ENCODE assay signal across 1 cellular context in the genomic region with DNA sequence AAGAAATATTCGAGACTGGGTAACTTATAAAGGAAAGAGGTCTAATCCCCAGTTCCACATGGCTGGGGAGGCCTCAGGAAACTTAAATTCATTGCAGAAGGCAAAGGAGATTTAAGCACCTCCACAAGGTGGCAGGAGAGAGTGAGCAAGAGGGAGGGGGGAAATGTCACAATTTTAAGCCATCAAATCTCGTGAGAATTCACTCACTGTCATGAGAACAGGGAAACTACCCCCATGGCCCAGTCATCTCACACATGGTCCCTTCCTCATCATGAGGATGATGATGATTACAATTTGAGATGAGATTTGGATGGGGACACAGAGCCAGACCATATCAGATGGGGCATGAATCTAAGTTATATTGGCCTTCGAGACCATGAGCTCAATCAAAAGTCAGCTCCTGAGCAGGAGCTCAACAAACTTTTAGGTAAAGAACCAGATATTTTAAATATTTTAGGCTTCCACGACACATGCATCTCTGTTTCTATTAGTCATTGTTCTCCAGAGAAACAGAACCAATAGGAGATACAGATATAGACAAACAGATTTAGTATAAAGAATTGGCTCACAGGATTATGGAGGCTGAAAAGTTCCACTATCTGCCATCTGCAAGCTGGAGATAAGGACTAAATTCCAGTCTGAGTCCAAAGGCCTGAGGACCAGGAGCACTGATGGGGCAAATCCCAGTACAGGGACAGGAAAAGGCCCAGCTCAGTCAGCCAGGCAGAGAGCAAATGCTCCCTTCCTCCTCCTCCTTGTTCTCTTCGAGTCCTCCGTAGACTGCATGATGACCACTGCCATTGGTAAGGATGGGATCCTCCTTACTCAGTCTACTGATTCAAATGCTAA.
A peak's percentile ranks its signal among the peaks of the same experiment; 100 is the strongest.
TF ChIP-seq lines count a peak whose summit lies in the region.

No MANE protein-coding gene starts in this region.

TF ChIP-seq in A549, 52 proteins besides CTCF, POLR2A, EP300 and RAD21 (continued from another document):
- 0 out of 4 replicates have a peak, but pooled peaks of 1 of the 2 experiments have one; percentile 28 for TF ChIP-seq CEBPB (IDR thresholded peaks at IDR 0.05)
- TF ChIP-seq, protein P1, sequence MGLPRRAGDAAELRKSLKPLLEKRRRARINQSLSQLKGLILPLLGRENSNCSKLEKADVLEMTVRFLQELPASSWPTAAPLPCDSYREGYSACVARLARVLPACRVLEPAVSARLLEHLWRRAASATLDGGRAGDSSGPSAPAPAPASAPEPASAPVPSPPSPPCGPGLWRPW (IDR thresholded peaks at IDR 0.05), result no peak
- no peak for TF ChIP-seq HDAC2 (IDR thresholded peaks at IDR 0.05)
- no peak for TF ChIP-seq MAFK (IDR thresholded peaks at IDR 0.05; ENCODE audit: partially characterized antibody)
- TF ChIP-seq TFCP2L1 (CRISPR knock-in tag; IDR thresholded peaks at IDR 0.05), result no peak
- TF ChIP-seq, protein P2, sequence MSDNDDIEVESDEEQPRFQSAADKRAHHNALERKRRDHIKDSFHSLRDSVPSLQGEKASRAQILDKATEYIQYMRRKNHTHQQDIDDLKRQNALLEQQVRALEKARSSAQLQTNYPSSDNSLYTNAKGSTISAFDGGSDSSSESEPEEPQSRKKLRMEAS (IDR thresholded peaks at IDR 0.05), result no peak
- no peak for TF ChIP-seq BHLHE40 (IDR thresholded peaks at IDR 0.05; ENCODE audit: low read depth, low read length)
- TF ChIP-seq CHD4 (IDR thresholded peaks at IDR 0.05; ENCODE audit: borderline replicate concordance), result no peak
- TF ChIP-seq PHF8 (IDR thresholded peaks at IDR 0.05; ENCODE audit: borderline replicate concordance, low read depth), result no peak
- TF ChIP-seq POLR2AphosphoS2 (conservative IDR thresholded peaks at IDR 0.05; ENCODE audit: low read length), result no peak
- no peak for TF ChIP-seq ESRRA (IDR thresholded peaks at IDR 0.05; ENCODE audit: borderline replicate concordance, low read length)
- TF ChIP-seq CHD2 (IDR thresholded peaks at IDR 0.05; ENCODE audit: low read length, partially characterized antibody), result peak; percentile 75
- no peak for TF ChIP-seq KDM1A (IDR thresholded peaks at IDR 0.05; ENCODE audit: low read depth)
- TF ChIP-seq FOXS1 (CRISPR knock-in tag; IDR thresholded peaks at IDR 0.05), result no peak
- TF ChIP-seq, protein P3, sequence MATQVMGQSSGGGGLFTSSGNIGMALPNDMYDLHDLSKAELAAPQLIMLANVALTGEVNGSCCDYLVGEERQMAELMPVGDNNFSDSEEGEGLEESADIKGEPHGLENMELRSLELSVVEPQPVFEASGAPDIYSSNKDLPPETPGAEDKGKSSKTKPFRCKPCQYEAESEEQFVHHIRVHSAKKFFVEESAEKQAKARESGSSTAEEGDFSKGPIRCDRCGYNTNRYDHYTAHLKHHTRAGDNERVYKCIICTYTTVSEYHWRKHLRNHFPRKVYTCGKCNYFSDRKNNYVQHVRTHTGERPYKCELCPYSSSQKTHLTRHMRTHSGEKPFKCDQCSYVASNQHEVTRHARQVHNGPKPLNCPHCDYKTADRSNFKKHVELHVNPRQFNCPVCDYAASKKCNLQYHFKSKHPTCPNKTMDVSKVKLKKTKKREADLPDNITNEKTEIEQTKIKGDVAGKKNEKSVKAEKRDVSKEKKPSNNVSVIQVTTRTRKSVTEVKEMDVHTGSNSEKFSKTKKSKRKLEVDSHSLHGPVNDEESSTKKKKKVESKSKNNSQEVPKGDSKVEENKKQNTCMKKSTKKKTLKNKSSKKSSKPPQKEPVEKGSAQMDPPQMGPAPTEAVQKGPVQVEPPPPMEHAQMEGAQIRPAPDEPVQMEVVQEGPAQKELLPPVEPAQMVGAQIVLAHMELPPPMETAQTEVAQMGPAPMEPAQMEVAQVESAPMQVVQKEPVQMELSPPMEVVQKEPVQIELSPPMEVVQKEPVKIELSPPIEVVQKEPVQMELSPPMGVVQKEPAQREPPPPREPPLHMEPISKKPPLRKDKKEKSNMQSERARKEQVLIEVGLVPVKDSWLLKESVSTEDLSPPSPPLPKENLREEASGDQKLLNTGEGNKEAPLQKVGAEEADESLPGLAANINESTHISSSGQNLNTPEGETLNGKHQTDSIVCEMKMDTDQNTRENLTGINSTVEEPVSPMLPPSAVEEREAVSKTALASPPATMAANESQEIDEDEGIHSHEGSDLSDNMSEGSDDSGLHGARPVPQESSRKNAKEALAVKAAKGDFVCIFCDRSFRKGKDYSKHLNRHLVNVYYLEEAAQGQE (IDR thresholded peaks at IDR 0.05), result peak; percentile 55; the same call in 1 of the 2 replicates
- TF ChIP-seq HOXB5 (CRISPR knock-in tag; IDR thresholded peaks at IDR 0.05), result no peak
- TF ChIP-seq, protein P4, sequence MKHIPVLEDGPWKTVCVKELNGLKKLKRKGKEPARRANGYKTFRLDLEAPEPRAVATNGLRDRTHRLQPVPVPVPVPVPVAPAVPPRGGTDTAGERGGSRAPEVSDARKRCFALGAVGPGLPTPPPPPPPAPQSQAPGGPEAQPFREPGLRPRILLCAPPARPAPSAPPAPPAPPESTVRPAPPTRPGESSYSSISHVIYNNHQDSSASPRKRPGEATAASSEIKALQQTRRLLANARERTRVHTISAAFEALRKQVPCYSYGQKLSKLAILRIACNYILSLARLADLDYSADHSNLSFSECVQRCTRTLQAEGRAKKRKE (CRISPR knock-in tag; IDR thresholded peaks at IDR 0.05; ENCODE audit: low read depth), result no peak
- TF ChIP-seq TP53 (CRISPR knock-in tag; IDR thresholded peaks at IDR 0.05), result no peak
- no peak for TF ChIP-seq RCOR1 (IDR thresholded peaks at IDR 0.05; ENCODE audit: low read depth, low read length)
- no peak for TF ChIP-seq ZNF302 (CRISPR knock-in tag; IDR thresholded peaks at IDR 0.05)
- TF ChIP-seq RFX5 (IDR thresholded peaks at IDR 0.05), result no peak
- no peak for TF ChIP-seq KDM5A (IDR thresholded peaks at IDR 0.05)
- TF ChIP-seq EHF (CRISPR knock-in tag; IDR thresholded peaks at IDR 0.05), result no peak
- no peak for TF ChIP-seq JUNB (IDR thresholded peaks at IDR 0.05)
- TF ChIP-seq NPAS2 (CRISPR knock-in tag; IDR thresholded peaks at IDR 0.05; ENCODE audit: borderline replicate concordance), result no peak
- TF ChIP-seq HEYL (CRISPR knock-in tag; IDR thresholded peaks at IDR 0.05), result no peak
- peak; percentile 71; the same call in 1 of the 2 replicates for TF ChIP-seq MAZ (IDR thresholded peaks at IDR 0.05; ENCODE audit: borderline replicate concordance, low read depth, low read length)
- TF ChIP-seq HOXA7 (CRISPR knock-in tag; IDR thresholded peaks at IDR 0.05), result no peak
- TF ChIP-seq FOSL2 (IDR thresholded peaks at IDR 0.05), result no peak
- no peak for TF ChIP-seq FOSL2 (CRISPR knock-in tag; IDR thresholded peaks at IDR 0.05)
- no peak for TF ChIP-seq MYC (IDR thresholded peaks at IDR 0.05; ENCODE audit: borderline replicate concordance, low read length)
- no peak for TF ChIP-seq CBX2 (IDR thresholded peaks at IDR 0.05; ENCODE audit: borderline replicate concordance, low read depth)
- TF ChIP-seq, protein P5, sequence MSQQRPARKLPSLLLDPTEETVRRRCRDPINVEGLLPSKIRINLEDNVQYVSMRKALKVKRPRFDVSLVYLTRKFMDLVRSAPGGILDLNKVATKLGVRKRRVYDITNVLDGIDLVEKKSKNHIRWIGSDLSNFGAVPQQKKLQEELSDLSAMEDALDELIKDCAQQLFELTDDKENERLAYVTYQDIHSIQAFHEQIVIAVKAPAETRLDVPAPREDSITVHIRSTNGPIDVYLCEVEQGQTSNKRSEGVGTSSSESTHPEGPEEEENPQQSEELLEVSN (IDR thresholded peaks at IDR 0.05; ENCODE audit: borderline replicate concordance, low read depth), result no peak
- TF ChIP-seq NR3C1 (IDR thresholded peaks at IDR 0.05), result no peak
- no peak for TF ChIP-seq ZC3H11A (IDR thresholded peaks at IDR 0.05)
- no peak for TF ChIP-seq NFE2L2 (conservative IDR thresholded peaks at IDR 0.05; ENCODE audit: low read length)
- TF ChIP-seq, protein P6, sequence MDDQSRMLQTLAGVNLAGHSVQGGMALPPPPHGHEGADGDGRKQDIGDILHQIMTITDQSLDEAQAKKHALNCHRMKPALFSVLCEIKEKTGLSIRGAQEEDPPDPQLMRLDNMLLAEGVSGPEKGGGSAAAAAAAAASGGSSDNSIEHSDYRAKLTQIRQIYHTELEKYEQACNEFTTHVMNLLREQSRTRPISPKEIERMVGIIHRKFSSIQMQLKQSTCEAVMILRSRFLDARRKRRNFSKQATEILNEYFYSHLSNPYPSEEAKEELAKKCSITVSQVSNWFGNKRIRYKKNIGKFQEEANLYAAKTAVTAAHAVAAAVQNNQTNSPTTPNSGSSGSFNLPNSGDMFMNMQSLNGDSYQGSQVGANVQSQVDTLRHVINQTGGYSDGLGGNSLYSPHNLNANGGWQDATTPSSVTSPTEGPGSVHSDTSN (IDR thresholded peaks at IDR 0.05), result no peak
- TF ChIP-seq, protein P7, sequence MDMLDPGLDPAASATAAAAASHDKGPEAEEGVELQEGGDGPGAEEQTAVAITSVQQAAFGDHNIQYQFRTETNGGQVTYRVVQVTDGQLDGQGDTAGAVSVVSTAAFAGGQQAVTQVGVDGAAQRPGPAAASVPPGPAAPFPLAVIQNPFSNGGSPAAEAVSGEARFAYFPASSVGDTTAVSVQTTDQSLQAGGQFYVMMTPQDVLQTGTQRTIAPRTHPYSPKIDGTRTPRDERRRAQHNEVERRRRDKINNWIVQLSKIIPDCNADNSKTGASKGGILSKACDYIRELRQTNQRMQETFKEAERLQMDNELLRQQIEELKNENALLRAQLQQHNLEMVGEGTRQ (IDR thresholded peaks at IDR 0.05), result no peak
